31 cellular contexts compared by ENCODE assay signal in the genomic region with DNA sequence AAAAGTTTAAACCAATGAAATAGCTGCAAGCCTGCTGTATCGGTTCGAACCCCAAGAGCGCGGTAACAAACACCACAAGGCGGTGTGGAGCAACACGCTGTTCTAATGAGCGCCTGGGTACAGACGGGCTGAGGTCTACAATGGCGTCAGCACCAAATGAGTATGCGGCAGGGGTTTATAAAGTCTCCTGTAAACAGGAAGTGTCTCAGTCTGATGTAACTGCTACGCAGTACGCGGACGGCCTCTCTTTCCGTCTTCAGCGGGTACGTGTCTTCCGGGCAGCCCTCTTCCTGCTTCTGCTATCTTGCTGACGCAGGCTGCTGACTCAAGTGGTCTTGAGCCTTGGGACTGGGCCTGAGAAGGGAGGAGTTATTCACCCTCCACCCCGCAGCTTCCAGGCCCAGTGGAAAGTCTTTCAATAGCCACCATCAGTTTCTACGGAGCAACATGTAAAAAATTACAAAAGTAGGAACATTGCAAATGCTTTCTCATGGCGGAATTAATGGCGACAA. TPM values are rescaled to one million over a fixed set of nuclear protein-coding genes. Genes with fewer than 3 reads are reported as not detected.
"Had no signal": no experiment of that assay in that cellular context is flagged by ENCODE, and none has a peak within 500 bp of the region (broad histone marks: within the 10 kb centered on the region; RNA-seq: fewer than 3 reads in every experiment).

No MANE protein-coding gene starts in this region.

- H3K4me3 ChIP-seq: coronary artery, esophagus muscularis mucosa, gastroesophageal sphincter, heart left ventricle, hepatocyte, left lung, mucosa of descending colon, psoas muscle, sigmoid colon, stomach, tibial artery, upper lobe of left lung had no signal

- H3K36me3 Mint-ChIP-seq: naive B cell; natural killer cell treated with Interleukin-12 subunit alpha and Interleukin-12 subunit beta and Interleukin-15 and Interleukin-18, amount 100 ng/mL, for 72 hours; stimulated activated effector memory CD8-positive, alpha-beta T cell treated with anti-CD3 and anti-CD28 coated beads, Interleukin-12 subunit alpha, Interleukin-12 subunit beta, amount 100 ng/mL, for 72 hours had no signal

- FAIRE-seq: endothelial cell of umbilical vein, urothelium cell line had no signal

- H3K27ac ChIP-seq: coronary artery, esophagus muscularis mucosa, foreskin keratinocyte, gastroesophageal sphincter, heart left ventricle, hepatocyte, left lung, psoas muscle, sigmoid colon, stomach, tibial artery, upper lobe of left lung had no signal

- H3K27me3 Mint-ChIP-seq: naive B cell had no signal

- H2AFZ ChIP-seq: hepatocyte had no signal

- H3K9me3 Mint-ChIP-seq: natural killer cell treated with Interleukin-12 subunit alpha and Interleukin-12 subunit beta and Interleukin-15 and Interleukin-18, amount 100 ng/mL, for 72 hours; stimulated activated effector memory CD8-positive, alpha-beta T cell treated with anti-CD3 and anti-CD28 coated beads, Interleukin-12 subunit alpha, Interleukin-12 subunit beta, amount 100 ng/mL, for 72 hours had no signal

- H3K4me1 Mint-ChIP-seq: naive B cell; stimulated activated effector memory CD8-positive, alpha-beta T cell treated with anti-CD3 and anti-CD28 coated beads, Interleukin-12 subunit alpha, Interleukin-12 subunit beta, amount 100 ng/mL, for 72 hours had no signal

- H3K79me2 ChIP-seq: hepatocyte had no signal

- H3K9me3 ChIP-seq: esophagus muscularis mucosa, gastroesophageal sphincter, heart left ventricle, left lung, mucosa of descending colon, psoas muscle, sigmoid colon, stomach, tibial artery, upper lobe of left lung had no signal

- H3K4me2 ChIP-seq: hepatocyte had no signal

- H3K4me1 ChIP-seq: esophagus muscularis mucosa, foreskin keratinocyte, gastroesophageal sphincter, left lung, sigmoid colon, tibial artery had no signal

- H3K4me3 Mint-ChIP-seq: mesothelial cell of epicardium; naive B cell; natural killer cell treated with Interleukin-12 subunit alpha and Interleukin-12 subunit beta and Interleukin-15 and Interleukin-18, amount 100 ng/mL, for 72 hours; stimulated activated effector memory CD8-positive, alpha-beta T cell treated with anti-CD3 and anti-CD28 coated beads, Interleukin-12 subunit alpha, Interleukin-12 subunit beta, amount 100 ng/mL, for 72 hours had no signal

- H3K27ac Mint-ChIP-seq: mesothelial cell of epicardium; naive B cell; natural killer cell treated with Interleukin-12 subunit alpha and Interleukin-12 subunit beta and Interleukin-15 and Interleukin-18, amount 100 ng/mL, for 72 hours; stimulated activated effector memory CD8-positive, alpha-beta T cell treated with anti-CD3 and anti-CD28 coated beads, Interleukin-12 subunit alpha, Interleukin-12 subunit beta, amount 100 ng/mL, for 72 hours had no signal

- H3K27me3 ChIP-seq: esophagus muscularis mucosa, foreskin keratinocyte, gastroesophageal sphincter, heart left ventricle, hepatocyte, left lung, sigmoid colon, stomach, tibial artery had no signal

- DNase-seq: dermis blood vessel endothelial cell; effector memory CD4-positive, alpha-beta T cell; foreskin keratinocyte; heart left ventricle; left cardiac atrium; left lung; mesenchymal stem cell; mucosa of descending colon; naive B cell; nucleus accumbens; psoas muscle; right cardiac atrium; sigmoid colon; stimulated activated CD4-positive, alpha-beta T cell treated with anti-CD3 and anti-CD28 coated beads, Interleukin-2, amount 100 ng/mL, for 24 hours; stimulated activated CD4-positive, alpha-beta T cell treated with anti-CD3 and anti-CD28 coated beads, Interleukin-4, amount 100 ng/mL, for 24 hours; stimulated activated naive CD4-positive, alpha-beta T cell treated with Interleukin-2 at 50 U/mL for 16 hours; stomach; tibial artery had no signal

- H3K36me3 ChIP-seq: esophagus muscularis mucosa, gastroesophageal sphincter, heart left ventricle, left lung, sigmoid colon, stomach, tibial artery, upper lobe of left lung had no signal

RNA-seq across cellular contexts. Expression of a gene that starts 40.5 kb away (rescaled TPM):
- total RNA-seq: osteocyte had no signal

RNA-seq across cellular contexts. Expression of a gene that starts 53.8 kb away (rescaled TPM):
- total RNA-seq: endothelial cell of umbilical vein; fibroblast of lung; foreskin keratinocyte; left cardiac atrium; lung microvascular endothelial cell; natural killer cell treated with Interleukin-12 subunit alpha and Interleukin-12 subunit beta and Interleukin-15 and Interleukin-18, amount 100 ng/mL, for 72 hours; osteocyte; psoas muscle had no signal
- polyA plus RNA-seq: fibroblast of lung, foreskin keratinocyte, right cardiac atrium had no signal
